22 cellular contexts compared by ENCODE assay signal in genomic region chr12:124384299-124384894, GRCh38.
DNase-seq lines count a peak whose midpoint lies in the region; ATAC-seq and TF ChIP-seq lines count a peak whose summit lies in the region.
"Had no signal": no experiment of that assay in that cellular context is flagged by ENCODE, and none has a peak within 500 bp of the region (broad histone marks: within the 10 kb centered on the region; RNA-seq: fewer than 3 reads in every experiment).

No MANE protein-coding gene starts in this region.

- H3K27me3 Mint-ChIP-seq in neural progenitor cell (ENCODE audit: insufficient read depth, low read depth), result peaks cover 10% of the 10 kb centered on the region
- H3K27me3 Mint-ChIP-seq: activated CD4-positive, alpha-beta T cell treated with anti-CD3 and anti-CD28 coated beads for 36 hours; CD4-positive, alpha-beta T cell had no signal

- no peaks in the 10 kb centered on the region for H3K9me3 ChIP-seq in left ventricle myocardium inferior (replicated peaks)
- H3K9me3 ChIP-seq in right atrium auricular region, result no peaks in the 10 kb centered on the region
- H3K9me3 ChIP-seq in neural progenitor cell (ENCODE audit: low read depth), result no peaks in the 10 kb centered on the region
- no peaks in the 10 kb centered on the region for H3K9me3 ChIP-seq in vagina
- no peaks in the 10 kb centered on the region for H3K9me3 ChIP-seq in mucosa of descending colon
- H3K9me3 ChIP-seq: SJCRH30, upper lobe of right lung had no signal

- H3K27ac Mint-ChIP-seq in neural progenitor cell, result peak overlapping the region; percentile 60
- H3K27ac Mint-ChIP-seq: activated CD4-positive, alpha-beta T cell treated with anti-CD3 and anti-CD28 coated beads for 36 hours; CD4-positive, alpha-beta T cell; natural killer cell had no signal

- H3K36me3 ChIP-seq in left ventricle myocardium inferior (peaks cover 35% of the 10 kb centered on the region), right atrium auricular region (peaks cover 32% of the 10 kb centered on the region), brain microvascular endothelial cell (replicated peaks) (peaks cover 53% of the 10 kb centered on the region), neural progenitor cell (no peaks in the 10 kb centered on the region), vagina (peaks cover 0 to 24% of the 10 kb centered on the region in 2 donors), mucosa of descending colon (ENCODE audit: low read depth) (no peaks in the 10 kb centered on the region)

- no peak for TF ChIP-seq CTCF in left ventricle myocardium inferior (IDR thresholded peaks at IDR 0.05; ENCODE audit: borderline replicate concordance)
- TF ChIP-seq CTCF in right atrium auricular region (IDR thresholded peaks at IDR 0.05), result no peak
- TF ChIP-seq CTCF in brain microvascular endothelial cell (IDR thresholded peaks at IDR 0.05; ENCODE audit: low read depth, low read length, missing control alignments), result no peak
- TF ChIP-seq CTCF in neural progenitor cell (IDR thresholded peaks at IDR 0.05), result no peak
- TF ChIP-seq CTCF in vagina (IDR thresholded peaks at IDR 0.05), result no peak
- no peak for TF ChIP-seq CTCF in mucosa of descending colon (IDR thresholded peaks at IDR 0.05)

- H2AFZ ChIP-seq in neural progenitor cell (replicated peaks), result no peak overlapping the region

- no peak overlapping the region for H3K4me2 ChIP-seq in neural progenitor cell
- H3K4me2 ChIP-seq: KMS-11 had no signal

- H4K20me1 ChIP-seq in neural progenitor cell (ENCODE audit: low read depth), result peaks cover 46% of the 10 kb centered on the region

- H3K4me1 ChIP-seq in left ventricle myocardium inferior (peaks cover 98% of the 10 kb centered on the region), right atrium auricular region (peaks cover 0 to 80% of the 10 kb centered on the region in 2 donors), neural progenitor cell (peaks cover 9% of the 10 kb centered on the region), vagina (peaks cover 80% of the 10 kb centered on the region), mucosa of descending colon (ENCODE audit: low read depth) (peaks cover 32% of the 10 kb centered on the region)

- no peaks in the 10 kb centered on the region for H3F3A ChIP-seq in neural progenitor cell (ENCODE audit: low read depth)

- in situ Hi-C loops in brain microvascular endothelial cell (cut with HindIII; ENCODE audit: low pct_ligation_motif_present, low sequenced_read_pairs), result loop anchor here (25.0 kb wide), 1 partner anchor 378 kb away; no protein-coding TSS in a partner anchor

- H3K9ac ChIP-seq in neural progenitor cell, result no peak overlapping the region
- H3K9ac ChIP-seq: KMS-11 had no signal

- no peaks in the 10 kb centered on the region for H3K79me2 ChIP-seq in neural progenitor cell (ENCODE audit: low read depth)

- no peak overlapping the region for H3K4me3 Mint-ChIP-seq in neural progenitor cell
- H3K4me3 Mint-ChIP-seq: activated CD4-positive, alpha-beta T cell treated with anti-CD3 and anti-CD28 coated beads for 36 hours; CD4-positive, alpha-beta T cell; natural killer cell had no signal

- no peaks in the 10 kb centered on the region for H3K27me3 ChIP-seq in left ventricle myocardium inferior (ENCODE audit: low read depth)
- H3K27me3 ChIP-seq in right atrium auricular region, result no peaks in the 10 kb centered on the region
- no peaks in the 10 kb centered on the region for H3K27me3 ChIP-seq in brain microvascular endothelial cell (replicated peaks)
- H3K27me3 ChIP-seq in neural progenitor cell, result peaks cover 6% of the 10 kb centered on the region
- H3K27me3 ChIP-seq in vagina, result no peaks in the 10 kb centered on the region
- H3K27me3 ChIP-seq: SJCRH30, upper lobe of right lung had no signal

- H3K4me3 ChIP-seq in left ventricle myocardium inferior (no peak overlapping the region), right atrium auricular region (no peak overlapping the region), brain microvascular endothelial cell (ENCODE audit: low read depth, low read length) (no peak overlapping the region), neural progenitor cell (no peak overlapping the region), vagina (no peak overlapping the region), mucosa of descending colon (no peak overlapping the region)
- H3K4me3 ChIP-seq: SJCRH30, upper lobe of right lung had no signal

- peak overlapping the region; percentile 98 for H3K27ac ChIP-seq in left ventricle myocardium inferior (replicated peaks)
- peak overlapping the region in 1 of 2 donors; percentile 94 for H3K27ac ChIP-seq in right atrium auricular region
- peak overlapping the region; percentile 86 for H3K27ac ChIP-seq in brain microvascular endothelial cell
- no peak overlapping the region for H3K27ac ChIP-seq in neural progenitor cell
- peak overlapping the region; percentile 89 for H3K27ac ChIP-seq in vagina
- H3K27ac ChIP-seq: HL-60, KMS-11, upper lobe of right lung had no signal

- peaks cover 22% of the 10 kb centered on the region for H3K4me1 Mint-ChIP-seq in neural progenitor cell

- DNase-seq in left ventricle myocardium inferior (no peak), right atrium auricular region (ENCODE audit: low spot score) (no peak), brain microvascular endothelial cell (no peak), neural progenitor cell (ENCODE audit: low spot score) (no peak), vagina (ENCODE audit: extremely low spot score in 2 of 2) (no peak), HK-2 (ENCODE audit: unreplicated experiment) (no peak), mucosa of descending colon (no peak)
- DNase-seq: activated CD4-positive, alpha-beta T cell treated with anti-CD3 and anti-CD28 coated beads for 36 hours; activated CD8-positive, alpha-beta memory T cell treated with anti-CD3 and anti-CD28 coated beads, Interleukin-2, amount 50 U/mL, for 4 hours; activated gamma-delta T cell treated with Interleukin-2 at 50 U/mL for 16 hours; amygdala; CD4-positive, alpha-beta T cell; DMS79; natural killer cell; NCI-H1048; NCI-H524; SJCRH30; stimulated activated naive CD4-positive, alpha-beta T cell; upper lobe of right lung had no signal

- no peak for ATAC-seq in HG03460 (IDR thresholded peaks at IDR 0.05; ENCODE audit: unreplicated experiment)
- ATAC-seq in mucosa of descending colon, result no peak
- ATAC-seq: activated CD4-positive, alpha-beta T cell treated with anti-CD3 and anti-CD28 coated beads for 36 hours; natural killer cell; upper lobe of right lung had no signal

- no peak for TF ChIP-seq POLR2A in vagina (IDR thresholded peaks at IDR 0.05)

- H3K9me3 Mint-ChIP-seq in neural progenitor cell, result no peaks in the 10 kb centered on the region
- H3K9me3 Mint-ChIP-seq: CD4-positive, alpha-beta T cell; natural killer cell had no signal

- intact Hi-C loops in left ventricle myocardium inferior (cut with micrococcal nuclease), result no loop called here
- intact Hi-C loops in vagina (cut with DNase I), result no loop called here
- intact Hi-C loops in mucosa of descending colon (cut with DNase I, micrococcal nuclease), result no loop called here

- peaks cover 2% of the 10 kb centered on the region for H3K36me3 Mint-ChIP-seq in neural progenitor cell
- H3K36me3 Mint-ChIP-seq: natural killer cell had no signal
